ENCODE assay signal across 9 cellular contexts in the genomic region with DNA sequence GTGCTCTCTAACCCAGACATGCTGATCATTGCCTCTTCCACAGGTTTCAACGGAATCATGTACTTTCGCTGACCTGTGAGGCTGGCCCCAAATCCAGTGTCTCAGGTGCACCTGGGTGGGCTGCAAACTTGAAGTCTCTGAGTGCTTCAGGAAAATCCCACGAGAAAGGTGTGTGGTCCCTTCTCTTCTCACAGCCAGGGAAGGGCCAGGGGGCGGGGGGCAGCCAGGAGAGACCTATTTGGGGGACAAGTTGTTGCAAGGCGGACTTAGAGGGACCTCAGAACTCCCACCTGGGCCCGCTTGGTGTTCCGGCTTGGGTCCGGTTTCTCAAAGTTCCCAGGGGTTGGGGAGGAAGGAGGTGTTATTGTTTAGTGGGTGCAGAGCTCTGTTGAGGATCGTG.
"Had no signal": no experiment of that assay in that cellular context is flagged by ENCODE, and none has a peak within 500 bp of the region (broad histone marks: within the 10 kb centered on the region; RNA-seq: fewer than 3 reads in every experiment).

No MANE protein-coding gene starts in this region.

- H3K4me3 ChIP-seq: GM23248, GM23338, HAP-1 had no signal

- H3K4me2 ChIP-seq: GM23338 had no signal

- H3K4me1 ChIP-seq: HAP-1 had no signal

- ATAC-seq: GM23338, HCT116 had no signal

- H3K36me3 ChIP-seq: HAP-1 had no signal

- DNase-seq: GM23248, GOT3, H7, H9, HCEC 1CT, HFFc6 had no signal

- H3K27ac ChIP-seq: GM23248 had no signal

- H2AFZ ChIP-seq: GM23248, GM23338 had no signal

- H3K9ac ChIP-seq: GM23248 had no signal

- H3K9me3 ChIP-seq: HAP-1 had no signal
